ENCODE assay signal across 1 cellular context in the genomic region with DNA sequence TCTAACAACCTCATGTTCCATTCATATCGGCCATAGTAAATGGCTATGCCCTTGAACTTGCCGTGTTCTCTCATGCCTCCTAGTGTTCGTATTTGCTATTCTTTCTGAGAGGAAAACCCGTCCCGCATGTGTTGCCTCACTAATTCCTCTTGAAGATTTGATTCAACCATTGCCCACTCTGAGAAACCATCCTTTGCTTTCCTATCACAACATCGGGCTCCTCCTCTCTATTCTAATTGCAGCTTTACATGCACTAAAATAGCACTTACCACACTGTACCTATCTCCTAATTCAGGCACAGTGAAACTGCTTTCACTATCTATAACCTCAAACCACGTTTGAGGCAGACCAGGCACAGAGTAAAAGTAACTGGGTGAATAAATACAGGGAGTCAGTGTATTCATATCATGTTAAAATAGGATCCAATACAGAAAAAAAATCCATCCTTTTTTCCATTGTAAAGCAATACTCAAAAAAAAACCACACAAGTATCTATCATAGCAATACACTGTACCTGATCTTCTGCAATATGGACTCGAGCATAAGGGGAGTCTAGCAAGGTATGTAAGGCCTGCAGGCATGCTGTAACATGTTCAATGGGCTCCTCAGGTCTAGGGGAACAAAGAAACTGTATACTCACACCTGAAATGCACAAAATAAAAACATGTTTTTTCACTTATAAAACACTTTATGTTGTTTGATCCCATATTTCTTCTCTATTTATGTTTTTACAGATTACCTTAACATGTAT.
TF ChIP-seq lines count a peak whose summit lies in the region.

No MANE protein-coding gene starts in this region.

TF ChIP-seq in SK-N-SH, 30 proteins besides CTCF, POLR2A, EP300 and RAD21 (continued from another document):
- TF ChIP-seq, protein P1, sequence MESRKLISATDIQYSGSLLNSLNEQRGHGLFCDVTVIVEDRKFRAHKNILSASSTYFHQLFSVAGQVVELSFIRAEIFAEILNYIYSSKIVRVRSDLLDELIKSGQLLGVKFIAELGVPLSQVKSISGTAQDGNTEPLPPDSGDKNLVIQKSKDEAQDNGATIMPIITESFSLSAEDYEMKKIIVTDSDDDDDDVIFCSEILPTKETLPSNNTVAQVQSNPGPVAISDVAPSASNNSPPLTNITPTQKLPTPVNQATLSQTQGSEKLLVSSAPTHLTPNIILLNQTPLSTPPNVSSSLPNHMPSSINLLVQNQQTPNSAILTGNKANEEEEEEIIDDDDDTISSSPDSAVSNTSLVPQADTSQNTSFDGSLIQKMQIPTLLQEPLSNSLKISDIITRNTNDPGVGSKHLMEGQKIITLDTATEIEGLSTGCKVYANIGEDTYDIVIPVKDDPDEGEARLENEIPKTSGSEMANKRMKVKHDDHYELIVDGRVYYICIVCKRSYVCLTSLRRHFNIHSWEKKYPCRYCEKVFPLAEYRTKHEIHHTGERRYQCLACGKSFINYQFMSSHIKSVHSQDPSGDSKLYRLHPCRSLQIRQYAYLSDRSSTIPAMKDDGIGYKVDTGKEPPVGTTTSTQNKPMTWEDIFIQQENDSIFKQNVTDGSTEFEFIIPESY (IDR thresholded peaks at IDR 0.05; ENCODE audit: borderline replicate concordance, low read depth): no peak
